ENCODE assay signal across 10 cellular contexts in the genomic region with DNA sequence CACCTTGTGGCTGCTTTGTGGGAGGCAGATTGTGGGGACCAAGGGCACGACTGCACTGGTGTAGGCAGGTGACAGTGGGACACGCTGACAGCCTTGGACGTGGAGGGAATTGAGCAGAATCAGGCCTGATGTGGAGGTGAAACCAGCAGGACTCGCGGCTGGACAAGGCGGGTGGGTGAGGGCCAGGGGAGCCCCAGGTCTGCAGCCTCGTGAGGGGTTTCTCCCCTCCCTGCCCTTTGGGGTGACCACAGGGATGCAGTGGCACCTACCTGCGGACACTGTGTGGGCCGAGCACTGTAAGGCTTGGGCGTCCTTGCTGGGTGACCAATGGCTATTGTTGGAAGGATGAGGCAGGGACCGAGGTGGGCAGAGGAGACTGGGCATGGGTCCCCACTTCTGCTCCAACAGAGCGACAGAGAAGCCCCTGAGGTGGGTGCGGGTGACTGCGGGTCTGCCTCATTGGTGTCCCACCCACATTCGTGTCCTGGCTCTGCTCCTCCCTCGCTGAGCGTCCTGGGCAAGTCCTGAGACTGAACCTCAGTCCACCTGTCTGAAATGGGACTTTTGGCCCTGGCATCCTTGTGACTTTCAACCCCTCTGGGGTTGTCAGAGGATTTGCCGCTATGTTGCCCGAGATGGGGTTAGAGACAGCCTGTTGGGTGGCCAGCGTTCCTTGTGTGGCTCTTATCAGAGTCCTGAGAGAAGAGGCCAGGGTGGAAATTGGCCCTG. TPM values are rescaled to one million over a fixed set of nuclear protein-coding genes. Genes with fewer than 3 reads are reported as not detected.
DNase-seq lines count a peak whose midpoint lies in the region; ATAC-seq and TF ChIP-seq lines count a peak whose summit lies in the region.
"Had no signal": no experiment of that assay in that cellular context is flagged by ENCODE, and none has a peak within 500 bp of the region (broad histone marks: within the 10 kb centered on the region; RNA-seq: fewer than 3 reads in every experiment).

No MANE protein-coding gene starts in this region.

- H3K4me1 ChIP-seq in neural progenitor cell, result no peaks in the 10 kb centered on the region

- H3K36me3 ChIP-seq in neural progenitor cell (no peaks in the 10 kb centered on the region), brain microvascular endothelial cell (replicated peaks) (no peaks in the 10 kb centered on the region)

- no peaks in the 10 kb centered on the region for H3K27me3 Mint-ChIP-seq in stimulated activated naive CD8-positive, alpha-beta T cell treated with anti-CD3 and anti-CD28 coated beads, Interleukin-15, Interleukin-2, amounts not matched to agents 100 ng/mL and 50 ng/mL, for 24 hours
- peaks cover 6% of the 10 kb centered on the region for H3K27me3 Mint-ChIP-seq in neural progenitor cell (ENCODE audit: insufficient read depth, low read depth)

- H3K79me2 ChIP-seq in neural progenitor cell (ENCODE audit: low read depth), result peaks cover 96% of the 10 kb centered on the region

- H3K9ac ChIP-seq in neural progenitor cell, result peak overlapping the region; percentile 20

- no peaks in the 10 kb centered on the region for H3K9me3 Mint-ChIP-seq in stimulated activated naive CD8-positive, alpha-beta T cell treated with anti-CD3 and anti-CD28 coated beads, Interleukin-15, Interleukin-2, amounts not matched to agents 100 ng/mL and 50 ng/mL, for 24 hours
- no peaks in the 10 kb centered on the region for H3K9me3 Mint-ChIP-seq in neural progenitor cell
- H3K9me3 Mint-ChIP-seq: activated T-cell treated with anti-CD3 and anti-CD28 coated beads, Interleukin-2, amount 50 U/mL, for 4 hours had no signal

- no peaks in the 10 kb centered on the region for H3F3A ChIP-seq in neural progenitor cell (ENCODE audit: low read depth)

- H3K4me3 ChIP-seq in dorsolateral prefrontal cortex, result peak overlapping the region in 2 of 59 donors; percentile 29 to 30
- H3K4me3 ChIP-seq in neural progenitor cell, result no peak overlapping the region
- H3K4me3 ChIP-seq in brain microvascular endothelial cell (ENCODE audit: low read depth, low read length), result no peak overlapping the region

- H3K4me3 Mint-ChIP-seq in stimulated activated naive CD8-positive, alpha-beta T cell treated with anti-CD3 and anti-CD28 coated beads, Interleukin-15, Interleukin-2, amounts not matched to agents 100 ng/mL and 50 ng/mL, for 24 hours, result no peak overlapping the region
- H3K4me3 Mint-ChIP-seq in neural progenitor cell, result no peak overlapping the region
- H3K4me3 Mint-ChIP-seq: activated T-cell treated with anti-CD3 and anti-CD28 coated beads, Interleukin-2, amount 50 U/mL, for 4 hours had no signal

- H3K27ac ChIP-seq in dorsolateral prefrontal cortex (peak overlapping the region; percentile 65 to 100 (median 97)), neural progenitor cell (peak overlapping the region; percentile 63), brain microvascular endothelial cell (no peak overlapping the region)

- ATAC-seq in stimulated activated naive CD8-positive, alpha-beta T cell treated with anti-CD3 and anti-CD28 coated beads, Interleukin-15, Interleukin-2, amounts not matched to agents 100 U/mL and 50 U/mL, for 24 hours, result no peak
- ATAC-seq in HG03139 (IDR thresholded peaks at IDR 0.05; ENCODE audit: unreplicated experiment) (no peak), GM21825 (IDR thresholded peaks at IDR 0.05; ENCODE audit: unreplicated experiment) (no peak)

- no peak for DNase-seq in stimulated activated naive CD8-positive, alpha-beta T cell treated with anti-CD3 and anti-CD28 coated beads, Interleukin-15, Interleukin-2, amounts not matched to agents 100 U/mL and 50 U/mL, for 24 hours
- DNase-seq in dorsolateral prefrontal cortex, result no peak
- DNase-seq in neural progenitor cell (ENCODE audit: low spot score), result no peak
- no peak for DNase-seq in H4 (ENCODE audit: low spot score)
- no peak for DNase-seq in brain microvascular endothelial cell
- DNase-seq: activated T-cell treated with anti-CD3 and anti-CD28 coated beads, Interleukin-2, amount 50 U/mL, for 4 hours; SW 1271 had no signal

- in situ Hi-C loops in brain microvascular endothelial cell (cut with HindIII; ENCODE audit: low pct_ligation_motif_present, low sequenced_read_pairs), result no loop called here

- no peak overlapping the region for H2AFZ ChIP-seq in neural progenitor cell (replicated peaks)

- TF ChIP-seq CTCF in dorsolateral prefrontal cortex (IDR thresholded peaks at IDR 0.05 in 54 of 56, conservative IDR thresholded peaks at IDR 0.05 in 2 of 56; ENCODE audit: low read depth in 1 of 56, partially characterized antibody in 56 of 56) (no peak), neural progenitor cell (IDR thresholded peaks at IDR 0.05) (no peak), brain microvascular endothelial cell (IDR thresholded peaks at IDR 0.05; ENCODE audit: low read depth, low read length, missing control alignments) (no peak)

- no peaks in the 10 kb centered on the region for H3K9me3 ChIP-seq in neural progenitor cell (ENCODE audit: low read depth)

- peak overlapping the region; percentile 47 for H3K27ac Mint-ChIP-seq in stimulated activated naive CD8-positive, alpha-beta T cell treated with anti-CD3 and anti-CD28 coated beads, Interleukin-15, Interleukin-2, amounts not matched to agents 100 ng/mL and 50 ng/mL, for 24 hours
- peak overlapping the region; percentile 76 for H3K27ac Mint-ChIP-seq in neural progenitor cell

- peaks cover 4% of the 10 kb centered on the region for H3K36me3 Mint-ChIP-seq in stimulated activated naive CD8-positive, alpha-beta T cell treated with anti-CD3 and anti-CD28 coated beads, Interleukin-15, Interleukin-2, amounts not matched to agents 100 ng/mL and 50 ng/mL, for 24 hours (ENCODE audit: low read depth)
- no peaks in the 10 kb centered on the region for H3K36me3 Mint-ChIP-seq in neural progenitor cell

- intact Hi-C loops in dorsolateral prefrontal cortex (cut with DNase I), result no loop called here

- peaks cover 85% of the 10 kb centered on the region for H4K20me1 ChIP-seq in neural progenitor cell (ENCODE audit: low read depth)

- H3K27me3 ChIP-seq in dorsolateral prefrontal cortex (no peaks in the 10 kb centered on the region), neural progenitor cell (no peaks in the 10 kb centered on the region), brain microvascular endothelial cell (replicated peaks) (no peaks in the 10 kb centered on the region)

- H3K4me1 Mint-ChIP-seq in stimulated activated naive CD8-positive, alpha-beta T cell treated with anti-CD3 and anti-CD28 coated beads, Interleukin-15, Interleukin-2, amounts not matched to agents 100 ng/mL and 50 ng/mL, for 24 hours (ENCODE audit: low read depth), result peaks cover 76% of the 10 kb centered on the region
- H3K4me1 Mint-ChIP-seq in neural progenitor cell, result peaks cover 3% of the 10 kb centered on the region

- no peak overlapping the region for H3K4me2 ChIP-seq in neural progenitor cell

RNA-seq across cellular contexts. Expression of a gene that starts 30.5 kb away (rescaled TPM):
- total RNA-seq in dorsolateral prefrontal cortex (100 to 1,000 TPM in 115 of 120 experiments, 10 to 100 TPM in 5; 88.3 to 281 (median 146) TPM), neural progenitor cell (ENCODE audit: low replicate concordance) (49.9 and 101 TPM in 2 replicates)
- 24.3 and 31.0 TPM in 2 replicates for total RNA-seq in H4 (2014; rRNA removed; shearing (Covaris generic))

RNA-seq across cellular contexts. Expression of a gene that starts 47.1 kb away (rescaled TPM):
- 100 to 1,000 TPM in 5 of 120 experiments, 10 to 100 TPM in 115; 51.0 to 106 (median 74.7) TPM for total RNA-seq in dorsolateral prefrontal cortex
- 20.4 and 46.9 TPM in 2 replicates for total RNA-seq in neural progenitor cell (ENCODE audit: low replicate concordance)
- 21.4 and 29.6 TPM in 2 replicates for total RNA-seq in H4 (2014; rRNA removed; shearing (Covaris generic))
